ENCODE assay signal across 21 cellular contexts in the genomic region with DNA sequence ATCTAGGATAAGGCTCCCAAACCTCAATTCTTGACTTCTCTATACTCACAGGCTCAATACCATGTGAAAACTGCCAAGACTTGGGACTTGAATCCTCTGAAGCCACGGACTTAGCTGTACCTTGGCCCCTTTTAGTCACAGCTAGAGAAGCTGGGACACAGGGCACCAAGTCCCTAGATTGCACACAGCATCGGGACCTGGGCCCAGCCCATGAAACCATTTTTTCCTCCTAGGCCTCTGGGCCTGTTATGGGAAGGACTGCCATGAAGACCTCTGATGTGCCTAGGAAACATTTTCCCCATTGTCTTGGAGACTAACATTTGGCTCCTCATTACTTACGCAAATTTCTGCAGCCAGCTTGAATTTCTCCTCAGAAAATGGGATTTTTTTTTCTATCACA.
DNase-seq lines count a peak whose midpoint lies in the region; ATAC-seq, FAIRE-seq and TF ChIP-seq lines count a peak whose summit lies in the region.
"Had no signal": no experiment of that assay in that cellular context is flagged by ENCODE, and none has a peak within 500 bp of the region (broad histone marks: within the 10 kb centered on the region; RNA-seq: fewer than 3 reads in every experiment).

No MANE protein-coding gene starts in this region.

- H3K4me1 ChIP-seq in K562 (replicated peaks in 1 of 2; ENCODE audit: control insufficient read depth in 2 of 2, insufficient read depth in 2 of 2, low read length in 2 of 2) = no peaks in the 10 kb centered on the region
- H3K4me1 ChIP-seq: BE2C, BLaER1 had no signal

- POLR2A ChIA-PET in K562 (lab: Yijun Ruan, JAX) = no interaction called here

- H4K20me1 ChIP-seq in K562 (replicated peaks; ENCODE audit: control insufficient read depth, insufficient read depth, low read length) = no peaks in the 10 kb centered on the region
- H4K20me1 ChIP-seq: BLaER1 had no signal

- no peak overlapping the region for H3K9ac ChIP-seq in K562 (ENCODE audit: insufficient read depth in 1 of 2, low read depth in 2 of 2, low read length in 2 of 2)
- H3K9ac ChIP-seq: BLaER1 had no signal

- no peak overlapping the region for H3K27ac ChIP-seq in K562 (ENCODE audit: extremely low read depth, low read depth, low read length)
- H3K27ac ChIP-seq: 22Rv1, BLaER1 had no signal

- no peak for ATAC-seq in K562
- ATAC-seq: GM12878 had no signal

- H3K9me1 ChIP-seq in K562 (ENCODE audit: control insufficient read depth, insufficient read depth, low read length) = no peaks in the 10 kb centered on the region

- no peak for TF ChIP-seq POLR2A in K562 (conservative IDR thresholded peaks at IDR 0.05)

- no peaks in the 10 kb centered on the region for H3K9me3 ChIP-seq in K562 (replicated peaks; ENCODE audit: control insufficient read depth, insufficient read depth, low read depth, low read length)
- peaks cover 9% of the 10 kb centered on the region for H3K9me3 ChIP-seq in iPS-18c (ENCODE audit: control insufficient read depth, insufficient read depth, low read length)
- H3K9me3 ChIP-seq: BE2C had no signal

- no peaks in the 10 kb centered on the region for H3K36me3 ChIP-seq in K562 (ENCODE audit: control insufficient read depth, insufficient read depth, low read length)
- H3K36me3 ChIP-seq: BE2C, BLaER1 had no signal

- 0% methylated on average over 2 of the region's 3 CpGs for WGBS in K562 (ENCODE audit: insufficient coverage, low coverage, missing lambda C conversion rate)

- no peak overlapping the region for H2AFZ ChIP-seq in K562 (ENCODE audit: low read depth, low read length)

- TF ChIP-seq CTCF in K562 (IDR thresholded peaks at IDR 0.05 in 2 of 3, conservative IDR thresholded peaks at IDR 0.05 in 1 of 3; ENCODE audit: insufficient read depth in 2 of 3, low read depth in 1 of 3, low read length in 3 of 3) (no peak), GM10266 (IDR thresholded peaks at IDR 0.05; ENCODE audit: control insufficient read depth, insufficient read depth, low read depth, missing control alignments) (no peak)

- H3K4me3 ChIP-seq in K562 (no peak overlapping the region), iPS-18c (ENCODE audit: insufficient read depth, low read depth, low read length) (0 out of 2 replicates have a peak overlapping the region, but pooled peaks have one; percentile 9)
- H3K4me3 ChIP-seq: BLaER1, GM12878 had no signal

- TF ChIP-seq EP300 in K562 (IDR thresholded peaks at IDR 0.05; ENCODE audit: low read length) = no peak

- TF ChIP-seq RAD21 in K562 (CRISPR knock-in tag; conservative IDR thresholded peaks at IDR 0.05 in 1 of 2, IDR thresholded peaks at IDR 0.05 in 1 of 2) = no peak

- no peak for FAIRE-seq in K562 (lab: Jason Lieb, UNC)
- FAIRE-seq: G401.6, GM12878, GM12892, GM18507 had no signal

- in situ Hi-C loops in K562 (cut with MboI) = no loop called here

- H3K79me2 ChIP-seq in K562 (ENCODE audit: control insufficient read depth, insufficient read depth, low read length) = no peaks in the 10 kb centered on the region

- no peak overlapping the region for H3K4me2 ChIP-seq in K562 (ENCODE audit: insufficient read depth, low read length)
- H3K4me2 ChIP-seq: BLaER1 had no signal

- intact Hi-C loops in K562 (cut with micrococcal nuclease) = no loop called here

- DNase-seq in DMS53 (lab: John Stamatoyannopoulos, UW) (peak; percentile 24), DMS53 treated with DMSO at 0.1 percent for 48 hours (lab: John Stamatoyannopoulos, UW; ENCODE audit: unreplicated experiment) (no peak), K562 (ENCODE audit: extremely low read depth in 1 of 4, low spot score in 3 of 4) (peak in 1 of 4 experiments; percentile 0), GM10266 (ENCODE audit: extremely low spot score) (no peak), NCI-H2029 (lab: John Stamatoyannopoulos, UW) (no peak)
- DNase-seq: ACHN; BE2C; C1 segment of cervical spinal cord; CD4-positive, alpha-beta memory T cell; CD4-positive, CD25-positive, alpha-beta regulatory T cell; CD8-positive, alpha-beta memory T cell; COR-L47; DMS79 treated with DMSO at 0.1 percent for 48 hours; GF-D8 had no signal

- CTCF ChIA-PET in K562 (lab: Yijun Ruan, JAX; ENCODE audit: low intra/inter-chr PET ratio) = no interaction called here

- no TSS peak for BruUV-seq in K562 (replicated peaks; lab: Mats Ljungman, UMichigan)

- no peaks in the 10 kb centered on the region for H3K27me3 ChIP-seq in K562 (ENCODE audit: control insufficient read depth in 2 of 2, insufficient read depth in 2 of 2, low read length in 2 of 2)
- H3K27me3 ChIP-seq: BE2C, BLaER1 had no signal

TF ChIP-seq in K562, 482 proteins besides CTCF, POLR2A, EP300 and RAD21:
- TF ChIP-seq ZFP36 (IDR thresholded peaks at IDR 0.05; ENCODE audit: low read depth, low read length, partially characterized antibody) (peak; percentile 77), MAFK (IDR thresholded peaks at IDR 0.05; ENCODE audit: low read length) (no peak)
- TF ChIP-seq, protein P1, sequence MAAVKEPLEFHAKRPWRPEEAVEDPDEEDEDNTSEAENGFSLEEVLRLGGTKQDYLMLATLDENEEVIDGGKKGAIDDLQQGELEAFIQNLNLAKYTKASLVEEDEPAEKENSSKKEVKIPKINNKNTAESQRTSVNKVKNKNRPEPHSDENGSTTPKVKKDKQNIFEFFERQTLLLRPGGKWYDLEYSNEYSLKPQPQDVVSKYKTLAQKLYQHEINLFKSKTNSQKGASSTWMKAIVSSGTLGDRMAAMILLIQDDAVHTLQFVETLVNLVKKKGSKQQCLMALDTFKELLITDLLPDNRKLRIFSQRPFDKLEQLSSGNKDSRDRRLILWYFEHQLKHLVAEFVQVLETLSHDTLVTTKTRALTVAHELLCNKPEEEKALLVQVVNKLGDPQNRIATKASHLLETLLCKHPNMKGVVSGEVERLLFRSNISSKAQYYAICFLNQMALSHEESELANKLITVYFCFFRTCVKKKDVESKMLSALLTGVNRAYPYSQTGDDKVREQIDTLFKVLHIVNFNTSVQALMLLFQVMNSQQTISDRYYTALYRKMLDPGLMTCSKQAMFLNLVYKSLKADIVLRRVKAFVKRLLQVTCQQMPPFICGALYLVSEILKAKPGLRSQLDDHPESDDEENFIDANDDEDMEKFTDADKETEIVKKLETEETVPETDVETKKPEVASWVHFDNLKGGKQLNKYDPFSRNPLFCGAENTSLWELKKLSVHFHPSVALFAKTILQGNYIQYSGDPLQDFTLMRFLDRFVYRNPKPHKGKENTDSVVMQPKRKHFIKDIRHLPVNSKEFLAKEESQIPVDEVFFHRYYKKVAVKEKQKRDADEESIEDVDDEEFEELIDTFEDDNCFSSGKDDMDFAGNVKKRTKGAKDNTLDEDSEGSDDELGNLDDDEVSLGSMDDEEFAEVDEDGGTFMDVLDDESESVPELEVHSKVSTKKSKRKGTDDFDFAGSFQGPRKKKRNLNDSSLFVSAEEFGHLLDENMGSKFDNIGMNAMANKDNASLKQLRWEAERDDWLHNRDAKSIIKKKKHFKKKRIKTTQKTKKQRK (IDR thresholded peaks at IDR 0.05; ENCODE audit: borderline replicate concordance, low read depth, low read length) = peak; percentile 20; the same call in 1 of the 2 replicates
